11 cellular contexts compared by ENCODE assay signal in genomic region chrX:17613979-17614572, GRCh38.
A peak's percentile ranks its signal among the peaks of the same experiment; 100 is the strongest.
DNase-seq lines count a peak whose midpoint lies in the region; ATAC-seq and TF ChIP-seq lines count a peak whose summit lies in the region.
"Had no signal": no experiment of that assay in that cellular context is flagged by ENCODE, and none has a peak within 500 bp of the region (broad histone marks: within the 10 kb centered on the region; RNA-seq: fewer than 3 reads in every experiment).

No MANE protein-coding gene starts in this region.

- no peaks in the 10 kb centered on the region for H3K79me2 ChIP-seq in fibroblast of lung (ENCODE audit: control insufficient read depth, insufficient read depth, low read length)

- H3K27me3 ChIP-seq in fibroblast of lung (ENCODE audit: control insufficient read depth, insufficient read depth, low read length), result no peaks in the 10 kb centered on the region

- H3K4me3 ChIP-seq in fibroblast of lung (replicated peaks in 1 of 4; ENCODE audit: control extremely low read depth in 1 of 4, insufficient read depth in 1 of 4, low read depth in 3 of 4, low read length in 4 of 4), result no peak overlapping the region

- H3K27ac ChIP-seq in fibroblast of lung (ENCODE audit: insufficient read depth, low read length), result no peak overlapping the region
- H3K27ac ChIP-seq: VCaP had no signal

- peak; percentile 76 for ATAC-seq in GM21515 (IDR thresholded peaks at IDR 0.05; ENCODE audit: unreplicated experiment)
- no peak for ATAC-seq in esophagus mucosa
- no peak for ATAC-seq in stimulated activated effector memory CD8-positive, alpha-beta T cell treated with anti-CD3 and anti-CD28 coated beads, Interleukin-12 subunit alpha, Interleukin-12 subunit beta, amount 100 ng/mL, for 72 hours

- no peak for TF ChIP-seq CTCF in fibroblast of lung (conservative IDR thresholded peaks at IDR 0.05 in 1 of 2, IDR thresholded peaks at IDR 0.05 in 1 of 2; ENCODE audit: low read depth in 1 of 2, low read length in 2 of 2)

- DNase-seq in Daoy (ENCODE audit: low read depth) (peak; percentile 28), NCI-H2227 treated with DMSO at 0.1 percent for 48 hours (lab: John Stamatoyannopoulos, UW) (peak; percentile 19), fibroblast of lung (ENCODE audit: low read depth in 2 of 2) (peak; percentile 66 to 88), AG08396 (ENCODE audit: low spot score) (no peak)
- DNase-seq in stimulated activated CD4-positive, alpha-beta T cell treated with anti-CD3 and anti-CD28 coated beads, Interleukin-2, amount 100 ng/mL, for 48 hours, result no peak
- DNase-seq in stimulated activated effector memory CD8-positive, alpha-beta T cell treated with anti-CD3 and anti-CD28 coated beads, Interleukin-12 subunit alpha, Interleukin-12 subunit beta, amount 100 ng/mL, for 72 hours (ENCODE audit: low spot score in 2 of 2), result no peak
- DNase-seq: NCI-H2081 treated with DMSO at 0.1 percent for 48 hours had no signal

- no peaks in the 10 kb centered on the region for H3K9me3 ChIP-seq in fibroblast of lung (ENCODE audit: control insufficient read depth, insufficient read depth, low read depth, low read length)

- H3K4me1 Mint-ChIP-seq in stimulated activated effector memory CD8-positive, alpha-beta T cell treated with anti-CD3 and anti-CD28 coated beads, Interleukin-12 subunit alpha, Interleukin-12 subunit beta, amount 100 ng/mL, for 72 hours, result no peaks in the 10 kb centered on the region

- no peaks in the 10 kb centered on the region for H3K36me3 Mint-ChIP-seq in stimulated activated effector memory CD8-positive, alpha-beta T cell treated with anti-CD3 and anti-CD28 coated beads, Interleukin-12 subunit alpha, Interleukin-12 subunit beta, amount 100 ng/mL, for 72 hours
- H3K36me3 Mint-ChIP-seq: brain had no signal

- H3K4me2 ChIP-seq in fibroblast of lung (ENCODE audit: extremely low read depth, insufficient read depth, low read length), result no peak overlapping the region

- no peak overlapping the region for H2AFZ ChIP-seq in fibroblast of lung (ENCODE audit: low read length)

- H4K20me1 ChIP-seq in fibroblast of lung (ENCODE audit: control insufficient read depth, extremely low read depth, insufficient read depth, low read length), result no peaks in the 10 kb centered on the region

- no peaks in the 10 kb centered on the region for H3K36me3 ChIP-seq in fibroblast of lung (ENCODE audit: control insufficient read depth, insufficient read depth, low read length)

- H3K9ac ChIP-seq in fibroblast of lung (ENCODE audit: insufficient read depth, low read length), result no peak overlapping the region

- no peaks in the 10 kb centered on the region for H3K9me3 Mint-ChIP-seq in stimulated activated effector memory CD8-positive, alpha-beta T cell treated with anti-CD3 and anti-CD28 coated beads, Interleukin-12 subunit alpha, Interleukin-12 subunit beta, amount 100 ng/mL, for 72 hours

- H3K4me3 Mint-ChIP-seq in stimulated activated effector memory CD8-positive, alpha-beta T cell treated with anti-CD3 and anti-CD28 coated beads, Interleukin-12 subunit alpha, Interleukin-12 subunit beta, amount 100 ng/mL, for 72 hours, result no peak overlapping the region
- H3K4me3 Mint-ChIP-seq: brain had no signal

- no peak overlapping the region for H3K27ac Mint-ChIP-seq in stimulated activated effector memory CD8-positive, alpha-beta T cell treated with anti-CD3 and anti-CD28 coated beads, Interleukin-12 subunit alpha, Interleukin-12 subunit beta, amount 100 ng/mL, for 72 hours

- no peaks in the 10 kb centered on the region for H3K4me1 ChIP-seq in fibroblast of lung (ENCODE audit: control insufficient read depth, extremely low read depth, insufficient read depth, low read length)

Comparison
In these comparisons a context has a peak if more than half of its experiments do, and no peak if none do; other contexts are left out.
1. DNase-seq: peak in Daoy (single experiment), NCI-H2227 treated with DMSO at 0.1 percent for 48 hours (single experiment) and fibroblast of lung (2 of 2); none in stimulated activated CD4-positive, alpha-beta T cell treated with anti-CD3 and anti-CD28 coated beads, Interleukin-2, amount 100 ng/mL, for 48 hours (0 of 2), AG08396 (single experiment) and stimulated activated effector memory CD8-positive, alpha-beta T cell treated with anti-CD3 and anti-CD28 coated beads, Interleukin-12 subunit alpha, Interleukin-12 subunit beta, amount 100 ng/mL, for 72 hours (0 of 2).